ENCODE assay signal across 8 cellular contexts in the genomic region with DNA sequence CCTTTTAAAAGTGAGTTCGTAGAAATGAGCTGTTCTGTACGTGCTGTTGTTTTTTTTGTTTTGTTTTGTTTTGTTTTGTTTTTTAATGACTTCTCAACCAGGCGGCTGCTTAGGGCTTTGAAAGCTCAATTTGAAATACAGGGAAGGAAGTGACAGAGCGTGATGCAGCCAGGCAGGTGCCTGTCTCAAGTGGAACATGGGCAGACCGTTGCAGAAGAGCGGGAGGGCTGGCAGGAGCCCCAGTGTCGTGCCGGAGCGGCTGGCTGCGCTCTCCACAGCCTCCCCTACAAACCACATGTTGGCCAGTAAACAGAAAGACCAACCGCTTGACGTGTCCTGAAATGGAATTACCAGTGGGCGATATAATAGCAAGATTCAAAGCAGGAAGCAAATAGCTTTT.
A peak's percentile ranks its signal among the peaks of the same experiment; 100 is the strongest.
DNase-seq lines count a peak whose midpoint lies in the region; ATAC-seq and TF ChIP-seq lines count a peak whose summit lies in the region.

No MANE protein-coding gene starts in this region.

- H3K27me3 Mint-ChIP-seq in Calu3 (ENCODE audit: unreplicated experiment): no peaks in the 10 kb centered on the region

- no peaks in the 10 kb centered on the region for H3K79me2 ChIP-seq in MM.1S (ENCODE audit: low read length)

- no TSS peak for BruUV-seq in Calu3 (replicated peaks; lab: Mats Ljungman, UMichigan)

- H3K27ac Mint-ChIP-seq in Calu3 (ENCODE audit: unreplicated experiment): no peak overlapping the region

- H3K4me1 Mint-ChIP-seq in Calu3 (ENCODE audit: low read depth, unreplicated experiment): peaks cover 7% of the 10 kb centered on the region

- H3K4me1 ChIP-seq in thoracic aorta (ENCODE audit: control insufficient read depth in 1 of 2, low read depth in 2 of 2): no peaks in the 10 kb centered on the region
- H3K4me1 ChIP-seq in MM.1S (ENCODE audit: low read length): no peaks in the 10 kb centered on the region

- no peaks in the 10 kb centered on the region for H3K9me3 Mint-ChIP-seq in Calu3 (ENCODE audit: low read depth, unreplicated experiment)

- no peak overlapping the region for H2AFZ ChIP-seq in MM.1S (ENCODE audit: low read length)

- ATAC-seq in GM18498 (IDR thresholded peaks at IDR 0.05; ENCODE audit: unreplicated experiment): peak; percentile 92
- peak; percentile 87 for ATAC-seq in HG03064 (IDR thresholded peaks at IDR 0.05; ENCODE audit: low read depth, unreplicated experiment)
- ATAC-seq in thoracic aorta (ENCODE audit: insufficient number of reproducible peaks, low FRiP score, low read depth): no peak
- no peak for ATAC-seq in left lobe of liver

- DNase-seq in NOMO-1 (lab: John Stamatoyannopoulos, UW; ENCODE audit: unreplicated experiment in 2 of 2) (peak; percentile 96 to 97), head of caudate nucleus (peak in 34 of 42 donors; percentile 9 to 62 (median 32)), thoracic aorta (ENCODE audit: low spot score) (no peak), left lobe of liver (ENCODE audit: low spot score) (no peak), MM.1S (no peak), Calu3 (no peak)

- H3K36me3 ChIP-seq in thoracic aorta (no peaks in the 10 kb centered on the region), MM.1S (replicated peaks; ENCODE audit: insufficient read depth, low read length) (no peaks in the 10 kb centered on the region)

- no peak overlapping the region for H3K9ac ChIP-seq in MM.1S (ENCODE audit: low read length)

- CTCF ChIA-PET in Calu3 (lab: Charles Lee): no interaction called here

- H3K9me3 ChIP-seq in thoracic aorta: no peaks in the 10 kb centered on the region
- no peaks in the 10 kb centered on the region for H3K9me3 ChIP-seq in MM.1S (replicated peaks; ENCODE audit: insufficient read depth, low read length)

- H3K27me3 ChIP-seq in thoracic aorta (replicated peaks; ENCODE audit: insufficient read depth) (no peaks in the 10 kb centered on the region), MM.1S (replicated peaks; ENCODE audit: insufficient read depth, low read length) (no peaks in the 10 kb centered on the region)

- intact Hi-C loops in head of caudate nucleus (cut with DNase I): no loop called here
- intact Hi-C loops in Calu3 (cut with micrococcal nuclease; ENCODE audit: unreplicated experiment): no loop called here

- H3K4me3 ChIP-seq in thoracic aorta: peak overlapping the region; percentile 39
- no peak overlapping the region for H3K4me3 ChIP-seq in MM.1S (ENCODE audit: low read length)

- H3K4me2 ChIP-seq in MM.1S (ENCODE audit: low read depth, low read length): no peak overlapping the region

- H3K36me3 Mint-ChIP-seq in Calu3 (ENCODE audit: insufficient read depth, unreplicated experiment): no peaks in the 10 kb centered on the region

- H3K9me2 ChIP-seq in MM.1S (replicated peaks; ENCODE audit: insufficient read depth, low read length): no peaks in the 10 kb centered on the region

- no peak overlapping the region for H3K4me3 Mint-ChIP-seq in Calu3 (ENCODE audit: low read depth, unreplicated experiment)

- H4K20me1 ChIP-seq in MM.1S (ENCODE audit: insufficient read depth, low read length): no peaks in the 10 kb centered on the region

- H3F3A ChIP-seq in MM.1S (ENCODE audit: insufficient read depth, low read length): no peaks in the 10 kb centered on the region

- no peak overlapping the region for H3K27ac ChIP-seq in thoracic aorta
- no peak overlapping the region for H3K27ac ChIP-seq in MM.1S (ENCODE audit: low read length)

- TF ChIP-seq CTCF in thoracic aorta (IDR thresholded peaks at IDR 0.05): no peak
- no peak for TF ChIP-seq CTCF in MM.1S (IDR thresholded peaks at IDR 0.05; ENCODE audit: low read length)
- no peak for TF ChIP-seq CTCF in Calu3 (IDR thresholded peaks at IDR 0.05; ENCODE audit: unreplicated experiment)

Comparison
In these comparisons a context has a peak if more than half of its experiments do, and no peak if none do; other contexts are left out.
1. ATAC-seq: peak in GM18498 (single experiment) and HG03064 (single experiment); none in thoracic aorta (single experiment) and left lobe of liver (single experiment).
2. DNase-seq: peak in NOMO-1 (2 of 2) and head of caudate nucleus (34 of 42); none in thoracic aorta (single experiment), left lobe of liver (single experiment), MM.1S (single experiment) and Calu3 (single experiment).